In genomic region chr15:40844543-40844981, GRCh38 we compare ENCODE assay signal across 2 cellular contexts.
TF ChIP-seq lines count a peak whose summit lies in the region.

No MANE protein-coding gene starts in this region.

TF ChIP-seq in GM23338, 12 proteins besides CTCF, POLR2A, EP300 and RAD21 (continued from another document):
- TF ChIP-seq, protein P1, sequence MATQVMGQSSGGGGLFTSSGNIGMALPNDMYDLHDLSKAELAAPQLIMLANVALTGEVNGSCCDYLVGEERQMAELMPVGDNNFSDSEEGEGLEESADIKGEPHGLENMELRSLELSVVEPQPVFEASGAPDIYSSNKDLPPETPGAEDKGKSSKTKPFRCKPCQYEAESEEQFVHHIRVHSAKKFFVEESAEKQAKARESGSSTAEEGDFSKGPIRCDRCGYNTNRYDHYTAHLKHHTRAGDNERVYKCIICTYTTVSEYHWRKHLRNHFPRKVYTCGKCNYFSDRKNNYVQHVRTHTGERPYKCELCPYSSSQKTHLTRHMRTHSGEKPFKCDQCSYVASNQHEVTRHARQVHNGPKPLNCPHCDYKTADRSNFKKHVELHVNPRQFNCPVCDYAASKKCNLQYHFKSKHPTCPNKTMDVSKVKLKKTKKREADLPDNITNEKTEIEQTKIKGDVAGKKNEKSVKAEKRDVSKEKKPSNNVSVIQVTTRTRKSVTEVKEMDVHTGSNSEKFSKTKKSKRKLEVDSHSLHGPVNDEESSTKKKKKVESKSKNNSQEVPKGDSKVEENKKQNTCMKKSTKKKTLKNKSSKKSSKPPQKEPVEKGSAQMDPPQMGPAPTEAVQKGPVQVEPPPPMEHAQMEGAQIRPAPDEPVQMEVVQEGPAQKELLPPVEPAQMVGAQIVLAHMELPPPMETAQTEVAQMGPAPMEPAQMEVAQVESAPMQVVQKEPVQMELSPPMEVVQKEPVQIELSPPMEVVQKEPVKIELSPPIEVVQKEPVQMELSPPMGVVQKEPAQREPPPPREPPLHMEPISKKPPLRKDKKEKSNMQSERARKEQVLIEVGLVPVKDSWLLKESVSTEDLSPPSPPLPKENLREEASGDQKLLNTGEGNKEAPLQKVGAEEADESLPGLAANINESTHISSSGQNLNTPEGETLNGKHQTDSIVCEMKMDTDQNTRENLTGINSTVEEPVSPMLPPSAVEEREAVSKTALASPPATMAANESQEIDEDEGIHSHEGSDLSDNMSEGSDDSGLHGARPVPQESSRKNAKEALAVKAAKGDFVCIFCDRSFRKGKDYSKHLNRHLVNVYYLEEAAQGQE (IDR thresholded peaks at IDR 0.05; ENCODE audit: unreplicated experiment) = no peak
- no peak for TF ChIP-seq ZNF114 (CRISPR knock-in tag; IDR thresholded peaks at IDR 0.05)
- no peak for TF ChIP-seq ZNF462 (CRISPR knock-in tag; IDR thresholded peaks at IDR 0.05)
- TF ChIP-seq, protein P2, sequence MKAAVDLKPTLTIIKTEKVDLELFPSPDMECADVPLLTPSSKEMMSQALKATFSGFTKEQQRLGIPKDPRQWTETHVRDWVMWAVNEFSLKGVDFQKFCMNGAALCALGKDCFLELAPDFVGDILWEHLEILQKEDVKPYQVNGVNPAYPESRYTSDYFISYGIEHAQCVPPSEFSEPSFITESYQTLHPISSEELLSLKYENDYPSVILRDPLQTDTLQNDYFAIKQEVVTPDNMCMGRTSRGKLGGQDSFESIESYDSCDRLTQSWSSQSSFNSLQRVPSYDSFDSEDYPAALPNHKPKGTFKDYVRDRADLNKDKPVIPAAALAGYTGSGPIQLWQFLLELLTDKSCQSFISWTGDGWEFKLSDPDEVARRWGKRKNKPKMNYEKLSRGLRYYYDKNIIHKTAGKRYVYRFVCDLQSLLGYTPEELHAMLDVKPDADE (IDR thresholded peaks at IDR 0.05) = no peak
- no peak for TF ChIP-seq EZH2phosphoT487 (IDR thresholded peaks at IDR 0.05; ENCODE audit: unreplicated experiment)
- no peak for TF ChIP-seq CREB1 (CRISPR knock-in tag; IDR thresholded peaks at IDR 0.05; ENCODE audit: low read depth)
TF ChIP-seq in GM23338: peak in this region for 0.

TF ChIP-seq in liver, 16 proteins besides CTCF, POLR2A, EP300 and RAD21 (continued from another document):
- TF ChIP-seq ZBTB33 (IDR thresholded peaks at IDR 0.05) (no peak), TAF1 (conservative IDR thresholded peaks at IDR 0.05) (no peak), GABPA (IDR thresholded peaks at IDR 0.05 in 1 of 2, conservative IDR thresholded peaks at IDR 0.05 in 1 of 2) (no peak)
- TF ChIP-seq, protein P1 (IDR thresholded peaks at IDR 0.05) = no peak
- TF ChIP-seq, protein P3, sequence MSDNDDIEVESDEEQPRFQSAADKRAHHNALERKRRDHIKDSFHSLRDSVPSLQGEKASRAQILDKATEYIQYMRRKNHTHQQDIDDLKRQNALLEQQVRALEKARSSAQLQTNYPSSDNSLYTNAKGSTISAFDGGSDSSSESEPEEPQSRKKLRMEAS (IDR thresholded peaks at IDR 0.05) = no peak
